Comparison of ENCODE assay signal across 5 cellular contexts in genomic region chr7:8932751-8933150, GRCh38.
"Had no signal": no experiment of that assay in that cellular context is flagged by ENCODE, and none has a peak within 500 bp of the region (broad histone marks: within the 10 kb centered on the region; RNA-seq: fewer than 3 reads in every experiment).

No MANE protein-coding gene starts in this region.

- H3K9me3 Mint-ChIP-seq: H9 had no signal

- H3K9ac ChIP-seq: GM23248 had no signal

- H3K4me3 ChIP-seq: GM23248, K562 had no signal

- ATAC-seq: K562 had no signal

- H2AFZ ChIP-seq: GM23248 had no signal

- H3K4me3 Mint-ChIP-seq: H9 had no signal

- DNase-seq: GM23248, H9, HCEC 1CT, IMR-90 had no signal

- H3K27ac Mint-ChIP-seq: H9 had no signal

- H3K27ac ChIP-seq: GM23248 had no signal
